ENCODE assay signal across 32 cellular contexts in the genomic region with DNA sequence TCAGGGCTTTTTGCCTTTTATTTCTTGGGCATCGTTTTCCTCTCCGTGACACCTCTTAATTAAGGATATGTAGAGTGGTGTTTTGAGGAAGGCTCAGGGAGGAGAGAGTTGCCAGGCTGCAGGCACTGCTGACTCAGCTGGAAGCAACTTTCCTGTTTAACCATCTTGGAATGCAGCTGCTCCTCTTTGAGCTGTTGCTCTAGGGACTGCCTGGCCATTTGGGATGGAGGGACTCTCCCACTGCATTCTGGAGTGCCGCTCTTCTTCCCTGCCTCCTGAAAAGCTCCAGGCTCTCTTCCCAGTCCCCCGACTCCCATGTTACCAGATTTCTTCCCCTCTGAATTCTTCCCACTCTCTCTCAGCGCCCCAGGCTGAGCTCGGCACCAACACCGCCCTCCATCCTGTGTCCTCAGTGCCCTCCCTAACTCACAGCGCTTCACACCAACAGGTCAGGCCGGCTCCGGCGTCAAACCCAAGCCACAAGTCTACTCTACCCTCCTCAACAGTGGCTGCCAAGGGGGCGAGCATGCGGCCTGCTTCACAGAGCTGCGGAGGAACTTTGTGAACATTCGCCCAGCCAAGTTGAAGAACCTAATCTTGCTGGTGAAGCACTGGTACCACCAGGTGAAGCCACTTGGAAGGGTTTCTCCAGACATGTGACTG. TPM values are rescaled to one million over a fixed set of nuclear protein-coding genes. Genes with fewer than 3 reads are reported as not detected.
DNase-seq lines count a peak whose midpoint lies in the region; ATAC-seq, FAIRE-seq and TF ChIP-seq lines count a peak whose summit lies in the region.
"Had no signal": no experiment of that assay in that cellular context is flagged by ENCODE, and none has a peak within 500 bp of the region (broad histone marks: within the 10 kb centered on the region; RNA-seq: fewer than 3 reads in every experiment).

No MANE protein-coding gene starts in this region.

- peak overlapping the region in 1 of 4 donors; percentile 12 for H3K4me3 Mint-ChIP-seq in CD4-positive, CD25-positive, alpha-beta regulatory T cell
- no peak overlapping the region for H3K4me3 Mint-ChIP-seq in astrocyte (ENCODE audit: unreplicated experiment)
- H3K4me3 Mint-ChIP-seq: activated naive CD4-positive, alpha-beta T cell treated with anti-CD3 and anti-CD28 coated beads for 36 hours; activated T-cell treated with anti-CD3 and anti-CD28 coated beads, Interleukin-2, amount 50 U/mL, for 72 hours; memory B cell; neural crest cell; stimulated activated naive B cell treated with anti-CD40 and anti-IgM and Interleukin-4, amounts not matched to agents 10 μg/mL and 1 μg/mL and 100 μg/mL, for 72 hours; type B pancreatic cell had no signal

- DNase-seq in CD4-positive, CD25-positive, alpha-beta regulatory T cell, result no peak
- peak; percentile 35 for DNase-seq in H54 (ENCODE audit: insufficient read length, low spot score)
- DNase-seq in astrocyte (ENCODE audit: low read depth), result no peak
- DNase-seq in islet precursor cell, result peak; percentile 60
- DNase-seq in activated CD4-positive, alpha-beta T cell treated with anti-CD3 and anti-CD28 coated beads for 4 hours, result no peak
- DNase-seq in activated gamma-delta T cell (lab: John Stamatoyannopoulos, UW), result no peak
- no peak for DNase-seq in NOMO-1 (lab: John Stamatoyannopoulos, UW; ENCODE audit: unreplicated experiment in 2 of 2)
- DNase-seq: activated naive CD4-positive, alpha-beta T cell treated with anti-CD3 and anti-CD28 coated beads for 36 hours; activated T-cell treated with anti-CD3 and anti-CD28 coated beads, Interleukin-2, amount 50 U/mL, for 72 hours; amniotic stem cell; DMS153; effector CD4-positive, alpha-beta T cell; GOT3; Karpas-422; left lung; NCI-H1417; NCI-H2029; NCI-H526; retina; Right ventricle myocardium superior; small intestine; stimulated activated naive B cell treated with anti-CD40 and anti-IgM and Interleukin-4, amounts not matched to agents 10 μg/mL and 1 μg/mL and 100 μg/mL, for 72 hours; T-helper 2 cell had no signal

- no peaks in the 10 kb centered on the region for H3K79me2 ChIP-seq in astrocyte (ENCODE audit: insufficient read depth, low read length)
- H3K79me2 ChIP-seq: parathyroid adenoma had no signal

- H3K4me3 ChIP-seq in CD4-positive, CD25-positive, alpha-beta regulatory T cell (ENCODE audit: low read depth, low read length), result no peak overlapping the region
- no peak overlapping the region for H3K4me3 ChIP-seq in astrocyte (ENCODE audit: insufficient read depth, low read depth, low read length)
- H3K4me3 ChIP-seq: BLaER1 treated with 17β-estradiol and CSF1 and Interleukin-3, amounts not matched to agents 10 nM and 100 nM; left lung had no signal

- H3K27ac Mint-ChIP-seq in CD4-positive, CD25-positive, alpha-beta regulatory T cell, result peak overlapping the region in 2 of 3 donors; percentile 5 to 76
- peak overlapping the region; percentile 71 for H3K27ac Mint-ChIP-seq in astrocyte (ENCODE audit: unreplicated experiment)
- H3K27ac Mint-ChIP-seq: activated naive CD4-positive, alpha-beta T cell treated with anti-CD3 and anti-CD28 coated beads for 36 hours; activated T-cell treated with anti-CD3 and anti-CD28 coated beads, Interleukin-2, amount 50 U/mL, for 72 hours; memory B cell; stimulated activated naive B cell treated with anti-CD40 and anti-IgM and Interleukin-4, amounts not matched to agents 10 μg/mL and 1 μg/mL and 100 μg/mL, for 72 hours; type B pancreatic cell had no signal

- H4K20me1 ChIP-seq in astrocyte (ENCODE audit: insufficient read depth, low read length), result no peaks in the 10 kb centered on the region
- H4K20me1 ChIP-seq: BLaER1 treated with 17β-estradiol and CSF1 and Interleukin-3, amounts not matched to agents 10 nM and 100 nM had no signal

- no peaks in the 10 kb centered on the region for H3K27me3 Mint-ChIP-seq in CD4-positive, CD25-positive, alpha-beta regulatory T cell
- H3K27me3 Mint-ChIP-seq in astrocyte (ENCODE audit: low read depth, unreplicated experiment), result peaks cover 10% of the 10 kb centered on the region
- H3K27me3 Mint-ChIP-seq: memory B cell; stimulated activated naive B cell treated with anti-CD40 and anti-IgM and Interleukin-4, amounts not matched to agents 10 μg/mL and 1 μg/mL and 100 μg/mL, for 72 hours had no signal

- H3K9me3 Mint-ChIP-seq in CD4-positive, CD25-positive, alpha-beta regulatory T cell, result peaks cover 0 to 2% (median 0%) of the 10 kb centered on the region in 7 donors
- H3K9me3 Mint-ChIP-seq in astrocyte (ENCODE audit: unreplicated experiment), result peaks cover 4% of the 10 kb centered on the region
- H3K9me3 Mint-ChIP-seq: activated naive CD4-positive, alpha-beta T cell treated with anti-CD3 and anti-CD28 coated beads for 36 hours; activated T-cell treated with anti-CD3 and anti-CD28 coated beads, Interleukin-2, amount 50 U/mL, for 72 hours; memory B cell; neural crest cell; stimulated activated naive B cell treated with anti-CD40 and anti-IgM and Interleukin-4, amounts not matched to agents 10 μg/mL and 1 μg/mL and 100 μg/mL, for 72 hours; type B pancreatic cell had no signal

- FAIRE-seq in H54 (lab: Jason Lieb, UNC), result no peak
- FAIRE-seq in astrocyte (lab: Jason Lieb, UNC), result no peak
- FAIRE-seq: G401.6, small intestine had no signal

- H3K27ac ChIP-seq in CD4-positive, CD25-positive, alpha-beta regulatory T cell (ENCODE audit: insufficient read depth, low read length, poor library complexity, severe bottlenecking), result no peak overlapping the region
- no peak overlapping the region for H3K27ac ChIP-seq in astrocyte (ENCODE audit: low read depth, low read length)
- H3K27ac ChIP-seq: BLaER1 treated with 17β-estradiol and CSF1 and Interleukin-3, amounts not matched to agents 10 nM and 100 nM; epithelial cell of prostate; left lung; parathyroid adenoma had no signal

- H3K36me3 Mint-ChIP-seq in CD4-positive, CD25-positive, alpha-beta regulatory T cell, result peaks cover 34% of the 10 kb centered on the region
- H3K36me3 Mint-ChIP-seq in astrocyte (ENCODE audit: low read depth, unreplicated experiment), result peaks cover 12% of the 10 kb centered on the region
- H3K36me3 Mint-ChIP-seq: type B pancreatic cell had no signal

- no peaks in the 10 kb centered on the region for H3K27me3 ChIP-seq in CD4-positive, CD25-positive, alpha-beta regulatory T cell (ENCODE audit: control insufficient read depth, insufficient read depth, low read length)
- no peaks in the 10 kb centered on the region for H3K27me3 ChIP-seq in astrocyte (ENCODE audit: insufficient read depth, low read length)
- H3K27me3 ChIP-seq: BLaER1 treated with 17β-estradiol and CSF1 and Interleukin-3, amounts not matched to agents 10 nM and 100 nM; left lung had no signal

- no peak for ATAC-seq in CD4-positive, CD25-positive, alpha-beta regulatory T cell (ENCODE audit: low read depth in 2 of 2)
- ATAC-seq in esophagus mucosa, result no peak
- ATAC-seq: activated T-cell treated with anti-CD3 and anti-CD28 coated beads, Interleukin-2, amount 50 U/mL, for 72 hours; left lung; SK-N-SH treated with all-trans-retinoic acid at 6 μM for 48 hours; stimulated activated naive B cell treated with anti-CD40 and anti-IgM and Interleukin-4, amounts not matched to agents 10 μg/mL and 1 μg/mL and 100 μg/mL, for 72 hours had no signal

- H3K36me3 ChIP-seq in CD4-positive, CD25-positive, alpha-beta regulatory T cell (ENCODE audit: control insufficient read depth, insufficient read depth, low read length), result peaks cover 44% of the 10 kb centered on the region
- H3K36me3 ChIP-seq in astrocyte (ENCODE audit: insufficient read depth, low read length), result no peaks in the 10 kb centered on the region

- H2AFZ ChIP-seq in astrocyte (ENCODE audit: low read depth, low read length), result no peak overlapping the region
- H2AFZ ChIP-seq: parathyroid adenoma had no signal

- H3K4me2 ChIP-seq in astrocyte (ENCODE audit: low read length), result no peak overlapping the region
- H3K4me2 ChIP-seq: BLaER1 treated with 17β-estradiol and CSF1 and Interleukin-3, amounts not matched to agents 10 nM and 100 nM had no signal

- H3K4me1 ChIP-seq in CD4-positive, CD25-positive, alpha-beta regulatory T cell (ENCODE audit: control insufficient read depth, insufficient read depth, low read length, poor library complexity, severe bottlenecking), result peaks cover 16% of the 10 kb centered on the region
- H3K4me1 ChIP-seq in astrocyte (ENCODE audit: insufficient read depth, low read length), result peaks cover under 1% of the 10 kb centered on the region
- H3K4me1 ChIP-seq: parathyroid adenoma had no signal

- H3K9me3 ChIP-seq in CD4-positive, CD25-positive, alpha-beta regulatory T cell (ENCODE audit: control insufficient read depth in 2 of 2, low read length in 2 of 2), result no peaks in the 10 kb centered on the region
- no peaks in the 10 kb centered on the region for H3K9me3 ChIP-seq in astrocyte (ENCODE audit: insufficient read depth, low read depth, low read length)
- H3K9me3 ChIP-seq: BLaER1 treated with 17β-estradiol and CSF1 and Interleukin-3, amounts not matched to agents 10 nM and 100 nM; left lung had no signal

- no peak for TF ChIP-seq POLR2A in H54 (IDR thresholded peaks at IDR 0.05; ENCODE audit: low read depth, low read length)

- TF ChIP-seq CTCF in astrocyte (IDR thresholded peaks at IDR 0.05; ENCODE audit: insufficient read depth, low read depth, low read length), result no peak

- no peak overlapping the region for H3K9ac ChIP-seq in astrocyte (ENCODE audit: low read length)
- H3K9ac ChIP-seq: BLaER1 treated with 17β-estradiol and CSF1 and Interleukin-3, amounts not matched to agents 10 nM and 100 nM; parathyroid adenoma had no signal

- H3K4me1 Mint-ChIP-seq in CD4-positive, CD25-positive, alpha-beta regulatory T cell, result peaks cover 6 to 34% (median 16%) of the 10 kb centered on the region in 4 donors
- peaks cover 10% of the 10 kb centered on the region for H3K4me1 Mint-ChIP-seq in astrocyte (ENCODE audit: low read depth, unreplicated experiment)
- H3K4me1 Mint-ChIP-seq: neural crest cell had no signal

RNA-seq across cellular contexts. Expression of a gene that starts 5.9 kb away (rescaled TPM):
- total RNA-seq in CD4-positive, CD25-positive, alpha-beta regulatory T cell, result 36.5 TPM
- polyA plus RNA-seq in CD4-positive, CD25-positive, alpha-beta regulatory T cell, result 10 to 100 TPM; 12.2 to 17.7 (median 14.5) TPM
- 33.8 and 37.1 TPM in 2 replicates for total RNA-seq in astrocyte
- 33.6 TPM for total RNA-seq in esophagus mucosa

RNA-seq across cellular contexts. Expression of a gene that starts 34.2 kb away (rescaled TPM):
- total RNA-seq in CD4-positive, CD25-positive, alpha-beta regulatory T cell, result 82.2 TPM
- 10 to 100 TPM; 58.2 to 82.2 (median 73.4) TPM for polyA plus RNA-seq in CD4-positive, CD25-positive, alpha-beta regulatory T cell
- 94.2 and 132 TPM in 2 replicates for total RNA-seq in astrocyte
- 20.6 TPM for total RNA-seq in esophagus mucosa
- total RNA-seq: neural crest cell had no signal

RNA-seq across cellular contexts. Expression of a gene that starts 37.4 kb away (rescaled TPM):
- 44.2 TPM for total RNA-seq in CD4-positive, CD25-positive, alpha-beta regulatory T cell
- 100 to 1,000 TPM in 3 of 4 donors, 10 to 100 TPM in 1; 95.4 to 115 (median 111) TPM for polyA plus RNA-seq in CD4-positive, CD25-positive, alpha-beta regulatory T cell
- total RNA-seq in astrocyte, result 132 and 149 TPM in 2 replicates
- total RNA-seq in esophagus mucosa, result 37.2 TPM
- total RNA-seq: neural crest cell had no signal

Comparison
In these comparisons a context has a peak if more than half of its experiments do, and no peak if none do; other contexts are left out.
1. DNase-seq: peak in H54 (single experiment) and islet precursor cell (single experiment); none in CD4-positive, CD25-positive, alpha-beta regulatory T cell (0 of 3), astrocyte (single experiment), activated CD4-positive, alpha-beta T cell treated with anti-CD3 and anti-CD28 coated beads for 4 hours (0 of 2), activated gamma-delta T cell (single experiment) and NOMO-1 (0 of 2).